Comparison of ENCODE assay signal across 18 cellular contexts in the genomic region with DNA sequence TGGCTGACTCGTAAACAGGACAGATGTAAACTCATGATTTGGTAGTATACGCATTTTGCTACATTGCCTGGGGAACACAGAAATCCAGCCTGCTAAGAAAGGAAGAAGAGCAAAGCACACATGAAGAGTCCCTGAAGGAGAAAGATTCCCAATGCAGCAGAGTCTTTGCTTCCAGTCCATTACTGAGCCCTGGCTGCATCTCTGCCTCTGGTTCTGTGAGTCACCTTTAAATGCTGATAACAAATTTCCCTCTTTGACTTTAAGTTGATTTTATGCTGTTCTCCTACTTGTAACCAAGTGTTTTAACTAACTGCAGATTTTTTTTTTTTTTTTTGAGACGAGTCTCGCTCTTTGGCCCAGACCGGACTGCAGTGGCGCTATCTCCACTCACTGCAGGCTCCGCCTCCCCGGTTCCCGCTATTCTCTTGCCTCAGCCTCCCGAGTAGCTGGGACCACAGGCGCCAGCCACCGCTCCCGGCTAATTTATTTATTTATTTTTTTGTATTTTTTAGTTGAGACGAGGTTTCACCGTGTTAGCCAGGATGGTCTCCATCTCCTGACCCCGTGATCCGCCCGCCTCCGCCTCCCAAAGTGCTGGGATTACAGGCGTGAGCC. TPM values are rescaled to one million over a fixed set of nuclear protein-coding genes. Genes with fewer than 3 reads are reported as not detected.
A peak's percentile ranks its signal among the peaks of the same experiment; 100 is the strongest.
DNase-seq lines count a peak whose midpoint lies in the region; TF ChIP-seq lines count a peak whose summit lies in the region.
"Had no signal": no experiment of that assay in that cellular context is flagged by ENCODE, and none has a peak within 500 bp of the region (broad histone marks: within the 10 kb centered on the region; RNA-seq: fewer than 3 reads in every experiment).

No MANE protein-coding gene starts in this region.

- H3K4me3 ChIP-seq in endodermal cell (ENCODE audit: low read length) (no peak overlapping the region), HAP-1 (no peak overlapping the region), coronary artery (no peak overlapping the region)
- H3K4me3 ChIP-seq: BLaER1 treated with 17β-estradiol and CSF1 and Interleukin-3, amounts not matched to agents 10 nM and 100 nM had no signal

- H3K4me3 Mint-ChIP-seq in endodermal cell (no peak overlapping the region), osteocyte (ENCODE audit: unreplicated experiment) (no peak overlapping the region)
- H3K4me3 Mint-ChIP-seq: CD8-positive, alpha-beta T cell had no signal

- H3K27ac Mint-ChIP-seq in endodermal cell (no peak overlapping the region), osteocyte (ENCODE audit: unreplicated experiment) (no peak overlapping the region)
- H3K27ac Mint-ChIP-seq: CD8-positive, alpha-beta T cell had no signal

- WGBS in endodermal cell (ENCODE audit: insufficient coverage in 1 of 2, insufficient read length in 1 of 2), 2 experiments = 96 to 97% methylated on average over 12 to 20 of the region's 20 CpGs

- in situ Hi-C loops in HAP-1 (cut with MboI; ENCODE audit: low sequenced_read_pairs) = loop anchor here (10.0 kb wide), 1 partner anchor 339 kb away; no protein-coding TSS in a partner anchor

- no peak overlapping the region for H3K27ac ChIP-seq in endodermal cell (ENCODE audit: low read depth, low read length)
- no peak overlapping the region for H3K27ac ChIP-seq in coronary artery
- H3K27ac ChIP-seq: BLaER1 treated with 17β-estradiol and CSF1 and Interleukin-3, amounts not matched to agents 10 nM and 100 nM; RWPE1 had no signal

- H3K9me3 Mint-ChIP-seq in endodermal cell = no peaks in the 10 kb centered on the region
- H3K9me3 Mint-ChIP-seq in osteocyte (ENCODE audit: unreplicated experiment) = no peaks in the 10 kb centered on the region
- H3K9me3 Mint-ChIP-seq: CD8-positive, alpha-beta T cell had no signal

- H3K27me3 Mint-ChIP-seq in endodermal cell (ENCODE audit: insufficient read depth) = no peaks in the 10 kb centered on the region
- H3K27me3 Mint-ChIP-seq in osteocyte (ENCODE audit: unreplicated experiment) = no peaks in the 10 kb centered on the region

- H3K36me3 ChIP-seq in endodermal cell (ENCODE audit: control insufficient read depth, insufficient read depth, low read length) (no peaks in the 10 kb centered on the region), HAP-1 (replicated peaks) (no peaks in the 10 kb centered on the region)
- H3K36me3 ChIP-seq: BLaER1 treated with 17β-estradiol and CSF1 and Interleukin-3, amounts not matched to agents 10 nM and 100 nM had no signal

- no peak for TF ChIP-seq CTCF in endodermal cell (conservative IDR thresholded peaks at IDR 0.05)
- TF ChIP-seq CTCF in osteocyte (IDR thresholded peaks at IDR 0.05) = no peak
- no peak for TF ChIP-seq CTCF in GM20000 (IDR thresholded peaks at IDR 0.05; ENCODE audit: extremely low read depth, missing control alignments)
- TF ChIP-seq CTCF in coronary artery (IDR thresholded peaks at IDR 0.05) = no peak

- no peaks in the 10 kb centered on the region for H3K27me3 ChIP-seq in endodermal cell (ENCODE audit: control insufficient read depth, insufficient read depth, low read length, poor library complexity, severe bottlenecking)
- H3K27me3 ChIP-seq in HAP-1 (ENCODE audit: low read depth) = no peaks in the 10 kb centered on the region
- H3K27me3 ChIP-seq: BLaER1 treated with 17β-estradiol and CSF1 and Interleukin-3, amounts not matched to agents 10 nM and 100 nM had no signal

- DNase-seq in ELF-1 (ENCODE audit: low read depth, low spot score) (peak; percentile 36), NCI-H226 (peak; percentile 53), endodermal cell (peak; percentile 47), osteocyte (ENCODE audit: extremely low spot score, unreplicated experiment) (peak; percentile 27), HAP-1 (ENCODE audit: low spot score in 2 of 2) (no peak), GM20000 (ENCODE audit: low spot score) (no peak), coronary artery (ENCODE audit: low spot score) (no peak)
- DNase-seq: CD8-positive, alpha-beta T cell; DMS53; EL; H7; NCI-H1694 treated with DMSO at 0.1 percent for 48 hours; NCI-H345; NCI-H524 treated with DMSO at 0.1 percent for 48 hours; PC-3; SIG-M5 had no signal

- H3K9ac ChIP-seq in endodermal cell (ENCODE audit: extremely low read depth, low read length, poor library complexity, severe bottlenecking) = no peak overlapping the region
- H3K9ac ChIP-seq: BLaER1 treated with 17β-estradiol and CSF1 and Interleukin-3, amounts not matched to agents 10 nM and 100 nM had no signal

- H3K4me1 Mint-ChIP-seq in endodermal cell (no peaks in the 10 kb centered on the region), osteocyte (ENCODE audit: unreplicated experiment) (peaks cover 2% of the 10 kb centered on the region)

- H3K9me3 ChIP-seq in endodermal cell (ENCODE audit: control insufficient read depth, low read length) (no peaks in the 10 kb centered on the region), HAP-1 (no peaks in the 10 kb centered on the region)
- H3K9me3 ChIP-seq: BLaER1 treated with 17β-estradiol and CSF1 and Interleukin-3, amounts not matched to agents 10 nM and 100 nM had no signal

- no peaks in the 10 kb centered on the region for H3K36me3 Mint-ChIP-seq in endodermal cell (ENCODE audit: low read depth)
- H3K36me3 Mint-ChIP-seq in osteocyte (ENCODE audit: unreplicated experiment) = no peaks in the 10 kb centered on the region
- H3K36me3 Mint-ChIP-seq: CD8-positive, alpha-beta T cell had no signal

- no peaks in the 10 kb centered on the region for H3K4me1 ChIP-seq in endodermal cell (ENCODE audit: control insufficient read depth, insufficient read depth, low read length)
- H3K4me1 ChIP-seq in HAP-1 = peaks cover 3% of the 10 kb centered on the region; the same call in 1 of the 2 replicates

RNA-seq across cellular contexts. Expression of a gene that starts 8.5 kb away (rescaled TPM):
- 1 to 10 TPM; 2.5 to 4.9 TPM for total RNA-seq in endodermal cell
- 2.9 TPM for polyA plus RNA-seq in endodermal cell (2013, experiment 1 of 2)
- 3.2 TPM for polyA plus RNA-seq in endodermal cell (2013, experiment 2 of 2)
- total RNA-seq in osteocyte = 19.8 and 23.9 TPM in 2 replicates

RNA-seq across cellular contexts. Expression of a gene that starts 44.0 kb away (rescaled TPM):
- total RNA-seq in endodermal cell (10 to 100 TPM; 47.5 to 48.3 TPM), osteocyte (16.6 and 18.6 TPM in 2 replicates)
- 16.4 TPM for polyA plus RNA-seq in endodermal cell (2013, experiment 1 of 2)
- 17.9 TPM for polyA plus RNA-seq in endodermal cell (2013, experiment 2 of 2)

Comparison
In these comparisons a context has a peak if more than half of its experiments do, and no peak if none do; other contexts are left out.
1. DNase-seq: peak in ELF-1 (single experiment), NCI-H226 (single experiment), endodermal cell (single experiment) and osteocyte (single experiment); none in HAP-1 (0 of 2), GM20000 (single experiment) and coronary artery (single experiment).